Comparison of ENCODE assay signal across 8 cellular contexts in genomic region chr14:104799657-104800599, GRCh38. TPM values are rescaled to one million over a fixed set of nuclear protein-coding genes. Genes with fewer than 3 reads are reported as not detected.
A peak's percentile ranks its signal among the peaks of the same experiment; 100 is the strongest.
DNase-seq lines count a peak whose midpoint lies in the region; ATAC-seq and TF ChIP-seq lines count a peak whose summit lies in the region.

No MANE protein-coding gene starts in this region.

- H3K4me3 Mint-ChIP-seq in T-helper 1 cell treated with Interleukin-12 subunit alpha and Interleukin-12 subunit beta and Interleukin-4 antibody, amounts not matched to agents 30 μg/mL and 1 μg/mL, for 36 hours = peak overlapping the region; percentile 33

- H3K36me3 Mint-ChIP-seq in T-helper 1 cell treated with Interleukin-12 subunit alpha and Interleukin-12 subunit beta and Interleukin-4 antibody, amounts not matched to agents 30 μg/mL and 1 μg/mL, for 36 hours (ENCODE audit: low read depth) = peaks cover 2% of the 10 kb centered on the region

- H3K4me1 Mint-ChIP-seq in T-helper 1 cell treated with Interleukin-12 subunit alpha and Interleukin-12 subunit beta and Interleukin-4 antibody, amounts not matched to agents 30 μg/mL and 1 μg/mL, for 36 hours (ENCODE audit: low read depth) = peaks cover 29% of the 10 kb centered on the region

- TF ChIP-seq POLR2A in vagina (IDR thresholded peaks at IDR 0.05) = peak in 1 of 2 donors; percentile 63

- H3K4me3 ChIP-seq in right atrium auricular region (peak overlapping the region; percentile 35 to 76), vagina (peak overlapping the region; percentile 66 to 77)

- H3K4me1 ChIP-seq in right atrium auricular region (peaks cover 0 to 64% of the 10 kb centered on the region in 2 donors), vagina (peaks cover 31% of the 10 kb centered on the region)

- in situ Hi-C loops in ACHN (cut with HindIII; ENCODE audit: low pct_ligation_motif_present, low pct_unique_long_range_greater_than_20kb, low sequenced_read_pairs) = no loop called here

- H3K9me3 Mint-ChIP-seq in T-helper 1 cell treated with Interleukin-12 subunit alpha and Interleukin-12 subunit beta and Interleukin-4 antibody, amounts not matched to agents 30 μg/mL and 1 μg/mL, for 36 hours = no peaks in the 10 kb centered on the region

- peak overlapping the region; percentile 96 for H3K27ac ChIP-seq in right atrium auricular region
- peak overlapping the region; percentile 94 for H3K27ac ChIP-seq in vagina

- H3K9me3 ChIP-seq in right atrium auricular region = no peaks in the 10 kb centered on the region
- H3K9me3 ChIP-seq in vagina = no peaks in the 10 kb centered on the region

- peaks cover 14% of the 10 kb centered on the region for H3K27me3 Mint-ChIP-seq in T-helper 1 cell treated with Interleukin-12 subunit alpha and Interleukin-12 subunit beta and Interleukin-4 antibody, amounts not matched to agents 30 μg/mL and 1 μg/mL, for 36 hours (ENCODE audit: low read depth)

- ATAC-seq in GM18909 (IDR thresholded peaks at IDR 0.05; ENCODE audit: poor library complexity, unreplicated experiment) (peak; percentile 48), HG03571 (IDR thresholded peaks at IDR 0.05; ENCODE audit: unreplicated experiment) (peak; percentile 53)

- DNase-seq in ACHN = peak; percentile 77
- DNase-seq in amniotic epithelial cell (ENCODE audit: low read depth) = peak; percentile 53
- peak; percentile 81 for DNase-seq in right atrium auricular region (ENCODE audit: low spot score)
- peak; percentile 70 for DNase-seq in retina
- no peak for DNase-seq in vagina (ENCODE audit: extremely low spot score in 2 of 2)

- H3K27ac Mint-ChIP-seq in T-helper 1 cell treated with Interleukin-12 subunit alpha and Interleukin-12 subunit beta and Interleukin-4 antibody, amounts not matched to agents 30 μg/mL and 1 μg/mL, for 36 hours = peak overlapping the region; percentile 42

- no peaks in the 10 kb centered on the region for H3K36me3 ChIP-seq in right atrium auricular region
- H3K36me3 ChIP-seq in vagina = no peaks in the 10 kb centered on the region

- TF ChIP-seq CTCF in right atrium auricular region (IDR thresholded peaks at IDR 0.05) (peak; percentile 32 to 55), vagina (IDR thresholded peaks at IDR 0.05) (peak in 1 of 3 experiments; percentile 21)

- no peaks in the 10 kb centered on the region for H3K27me3 ChIP-seq in right atrium auricular region
- H3K27me3 ChIP-seq in vagina = no peaks in the 10 kb centered on the region

- intact Hi-C loops in vagina (cut with DNase I) = loop anchor here (2.0 to 10.0 kb wide), 3 partner anchors 27 to 453 kb away; partner anchors contain the start of gene CLBA1

RNA-seq across cellular contexts. Expression of gene ZBTB42, which starts 1.0 kb away (rescaled TPM):
- total RNA-seq in right atrium auricular region = 1 to 10 TPM; 8.5 to 9.0 TPM
- total RNA-seq in vagina = 7.6 TPM

RNA-seq across cellular contexts. Expression of gene AKT1, which starts 4.4 kb away (rescaled TPM):
- total RNA-seq in right atrium auricular region (10 to 100 TPM; 77.7 to 93.8 TPM), vagina (92.8 TPM)

RNA-seq across cellular contexts. Expression of gene SIVA1, which starts 47.0 kb away (rescaled TPM):
- 100 to 1,000 TPM; 137 to 238 TPM for total RNA-seq in right atrium auricular region
- 284 TPM for total RNA-seq in vagina

Comparison
In these comparisons a context has a peak if more than half of its experiments do, and no peak if none do; other contexts are left out.
1. DNase-seq: peak in ACHN (single experiment), amniotic epithelial cell (single experiment), right atrium auricular region (single experiment) and retina (single experiment); none in vagina (0 of 2).